Comparison of ENCODE assay signal across 1 cellular context in the genomic region with DNA sequence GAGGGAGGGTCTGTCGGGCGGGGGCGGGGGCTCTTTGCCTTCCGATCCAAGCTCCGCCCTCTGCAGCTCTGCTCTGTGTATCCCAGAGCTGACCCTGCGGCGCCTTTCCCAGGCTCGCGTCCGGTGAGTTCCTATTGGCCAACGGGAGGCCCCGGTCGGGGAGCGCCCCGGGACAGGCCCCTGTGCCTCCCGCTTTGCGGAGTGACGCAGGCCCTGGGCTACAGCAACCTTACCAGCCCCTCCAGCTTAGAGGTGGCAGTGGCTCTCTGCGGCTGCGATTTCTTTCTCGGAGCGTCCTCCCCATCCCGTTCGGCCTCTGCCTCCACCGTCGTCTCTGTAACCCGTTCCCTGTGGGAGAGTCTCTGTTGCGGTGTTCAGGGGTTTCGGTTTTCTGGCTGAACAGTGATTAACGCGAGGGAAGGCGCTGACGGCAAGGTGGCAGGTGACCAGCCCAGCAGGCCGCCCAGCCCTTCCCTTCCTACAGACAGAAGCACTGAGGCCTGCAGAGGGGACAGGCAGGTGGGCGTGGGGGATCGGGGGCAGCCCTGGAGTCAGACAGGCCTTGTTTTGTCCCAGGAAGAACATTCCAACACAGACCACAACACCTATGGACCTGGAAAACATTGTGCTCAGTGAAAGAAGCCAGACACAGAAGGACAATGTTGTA.
TF ChIP-seq lines count a peak whose summit lies in the region.

No MANE protein-coding gene starts in this region.

TF ChIP-seq in GM23338, 12 proteins besides CTCF, POLR2A, EP300 and RAD21 (continued from another document):
- TF ChIP-seq, protein P1, sequence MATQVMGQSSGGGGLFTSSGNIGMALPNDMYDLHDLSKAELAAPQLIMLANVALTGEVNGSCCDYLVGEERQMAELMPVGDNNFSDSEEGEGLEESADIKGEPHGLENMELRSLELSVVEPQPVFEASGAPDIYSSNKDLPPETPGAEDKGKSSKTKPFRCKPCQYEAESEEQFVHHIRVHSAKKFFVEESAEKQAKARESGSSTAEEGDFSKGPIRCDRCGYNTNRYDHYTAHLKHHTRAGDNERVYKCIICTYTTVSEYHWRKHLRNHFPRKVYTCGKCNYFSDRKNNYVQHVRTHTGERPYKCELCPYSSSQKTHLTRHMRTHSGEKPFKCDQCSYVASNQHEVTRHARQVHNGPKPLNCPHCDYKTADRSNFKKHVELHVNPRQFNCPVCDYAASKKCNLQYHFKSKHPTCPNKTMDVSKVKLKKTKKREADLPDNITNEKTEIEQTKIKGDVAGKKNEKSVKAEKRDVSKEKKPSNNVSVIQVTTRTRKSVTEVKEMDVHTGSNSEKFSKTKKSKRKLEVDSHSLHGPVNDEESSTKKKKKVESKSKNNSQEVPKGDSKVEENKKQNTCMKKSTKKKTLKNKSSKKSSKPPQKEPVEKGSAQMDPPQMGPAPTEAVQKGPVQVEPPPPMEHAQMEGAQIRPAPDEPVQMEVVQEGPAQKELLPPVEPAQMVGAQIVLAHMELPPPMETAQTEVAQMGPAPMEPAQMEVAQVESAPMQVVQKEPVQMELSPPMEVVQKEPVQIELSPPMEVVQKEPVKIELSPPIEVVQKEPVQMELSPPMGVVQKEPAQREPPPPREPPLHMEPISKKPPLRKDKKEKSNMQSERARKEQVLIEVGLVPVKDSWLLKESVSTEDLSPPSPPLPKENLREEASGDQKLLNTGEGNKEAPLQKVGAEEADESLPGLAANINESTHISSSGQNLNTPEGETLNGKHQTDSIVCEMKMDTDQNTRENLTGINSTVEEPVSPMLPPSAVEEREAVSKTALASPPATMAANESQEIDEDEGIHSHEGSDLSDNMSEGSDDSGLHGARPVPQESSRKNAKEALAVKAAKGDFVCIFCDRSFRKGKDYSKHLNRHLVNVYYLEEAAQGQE (IDR thresholded peaks at IDR 0.05; ENCODE audit: unreplicated experiment): no peak
